1 cellular context compared by ENCODE assay signal in the genomic region with DNA sequence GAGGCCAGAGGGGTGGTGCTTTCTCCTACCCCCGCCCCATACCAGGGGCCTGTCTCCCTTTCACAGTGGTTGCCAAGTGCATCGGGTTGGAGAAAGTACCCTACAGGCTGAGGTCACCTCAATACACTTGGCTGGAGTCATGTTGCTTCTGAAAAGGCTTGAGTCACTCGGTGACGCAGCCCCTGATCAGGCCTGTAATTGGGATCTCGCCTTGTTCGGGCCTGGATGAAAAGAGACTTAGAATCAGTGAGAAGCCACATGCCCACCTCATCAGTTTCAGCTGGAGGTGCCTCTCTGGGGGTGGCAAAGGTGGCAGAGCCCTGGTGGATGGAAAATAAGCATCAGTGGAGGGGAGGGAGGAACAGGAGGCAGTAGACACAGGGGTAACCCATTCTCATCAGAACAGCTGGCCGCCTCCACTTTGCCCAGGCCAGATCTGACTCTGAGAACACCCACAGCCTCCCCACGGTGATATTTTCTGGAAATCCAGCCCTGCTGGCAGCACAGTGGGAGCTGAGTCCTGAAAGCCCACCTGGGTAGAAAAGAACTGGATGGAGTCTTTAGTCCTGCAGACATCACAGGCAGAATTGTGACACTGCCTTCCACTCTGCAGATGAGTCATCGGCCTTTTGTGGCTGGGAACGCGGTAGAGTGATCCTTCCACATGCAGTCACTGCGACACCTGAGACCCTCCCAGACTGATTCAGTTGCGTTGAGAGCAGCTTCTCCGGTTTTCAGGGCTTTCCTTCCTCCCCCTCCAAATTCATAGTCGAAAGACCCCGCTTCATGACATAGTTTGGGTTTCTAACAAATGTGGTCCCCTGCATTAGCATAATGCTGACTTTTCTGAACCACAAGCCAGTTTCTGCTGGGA.
TF ChIP-seq lines count a peak whose summit lies in the region.

No MANE protein-coding gene starts in this region.

TF ChIP-seq in HepG2, 621 proteins besides CTCF, POLR2A, EP300 and RAD21 (continued from another document and continues in another):
- TF ChIP-seq ZNF235 (CRISPR knock-in tag; IDR thresholded peaks at IDR 0.05; ENCODE audit: borderline replicate concordance) (no peak), ZSCAN25 (CRISPR knock-in tag; IDR thresholded peaks at IDR 0.05) (no peak), KDM6A (CRISPR knock-in tag; IDR thresholded peaks at IDR 0.05; ENCODE audit: low read depth) (no peak), EEA1 (CRISPR knock-in tag; IDR thresholded peaks at IDR 0.05; ENCODE audit: borderline replicate concordance) (no peak), RFXANK (CRISPR knock-in tag; IDR thresholded peaks at IDR 0.05) (no peak), ISL2 (CRISPR knock-in tag; IDR thresholded peaks at IDR 0.05) (no peak), ZNF350 (CRISPR knock-in tag; IDR thresholded peaks at IDR 0.05; ENCODE audit: borderline replicate concordance, low read depth) (peak; percentile 57; the same call in 1 of the 2 replicates), TBP (CRISPR knock-in tag; IDR thresholded peaks at IDR 0.05) (no peak), KDM1A (CRISPR knock-in tag; IDR thresholded peaks at IDR 0.05) (no peak), ZNF225 (CRISPR knock-in tag; IDR thresholded peaks at IDR 0.05) (no peak), MYC (CRISPR knock-in tag; IDR thresholded peaks at IDR 0.05; ENCODE audit: borderline replicate concordance) (peak; percentile 34; the same call in 1 of the 2 replicates), ZNF251 (CRISPR knock-in tag; IDR thresholded peaks at IDR 0.05) (no peak), SETDB1 (CRISPR knock-in tag; IDR thresholded peaks at IDR 0.05; ENCODE audit: borderline replicate concordance) (no peak), RFXAP (CRISPR knock-in tag; IDR thresholded peaks at IDR 0.05; ENCODE audit: borderline replicate concordance) (no peak), POLR2G (IDR thresholded peaks at IDR 0.05; ENCODE audit: low read depth, low read length) (peak; percentile 59), MNT (IDR thresholded peaks at IDR 0.05) (no peak), NR2F6 (IDR thresholded peaks at IDR 0.05) (no peak), NR2F6 (CRISPR knock-in tag; IDR thresholded peaks at IDR 0.05) (peak; percentile 29; the same call in 1 of the 2 replicates), DMAP1 (CRISPR knock-in tag; IDR thresholded peaks at IDR 0.05) (no peak), ZNF607 (CRISPR knock-in tag; IDR thresholded peaks at IDR 0.05; ENCODE audit: borderline replicate concordance) (peak; percentile 60; the same call in 1 of the 2 replicates), SSRP1 (CRISPR knock-in tag; IDR thresholded peaks at IDR 0.05) (no peak), GZF1 (CRISPR knock-in tag; IDR thresholded peaks at IDR 0.05) (no peak), ARID5B (CRISPR knock-in tag; IDR thresholded peaks at IDR 0.05) (peak; percentile 27; the same call in 1 of the 2 replicates), SALL1 (CRISPR knock-in tag; IDR thresholded peaks at IDR 0.05) (peak; percentile 34; the same call in 1 of the 2 replicates), ZMAT5 (CRISPR knock-in tag; IDR thresholded peaks at IDR 0.05; ENCODE audit: borderline replicate concordance, low read depth) (no peak), ZNF556 (CRISPR knock-in tag; IDR thresholded peaks at IDR 0.05; ENCODE audit: borderline replicate concordance) (no peak)
- TF ChIP-seq, protein P1, sequence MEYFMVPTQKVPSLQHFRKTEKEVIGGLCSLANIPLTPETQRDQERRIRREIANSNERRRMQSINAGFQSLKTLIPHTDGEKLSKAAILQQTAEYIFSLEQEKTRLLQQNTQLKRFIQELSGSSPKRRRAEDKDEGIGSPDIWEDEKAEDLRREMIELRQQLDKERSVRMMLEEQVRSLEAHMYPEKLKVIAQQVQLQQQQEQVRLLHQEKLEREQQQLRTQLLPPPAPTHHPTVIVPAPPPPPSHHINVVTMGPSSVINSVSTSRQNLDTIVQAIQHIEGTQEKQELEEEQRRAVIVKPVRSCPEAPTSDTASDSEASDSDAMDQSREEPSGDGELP (IDR thresholded peaks at IDR 0.05; ENCODE audit: borderline replicate concordance, low read depth), result no peak
- TF ChIP-seq, protein P2, sequence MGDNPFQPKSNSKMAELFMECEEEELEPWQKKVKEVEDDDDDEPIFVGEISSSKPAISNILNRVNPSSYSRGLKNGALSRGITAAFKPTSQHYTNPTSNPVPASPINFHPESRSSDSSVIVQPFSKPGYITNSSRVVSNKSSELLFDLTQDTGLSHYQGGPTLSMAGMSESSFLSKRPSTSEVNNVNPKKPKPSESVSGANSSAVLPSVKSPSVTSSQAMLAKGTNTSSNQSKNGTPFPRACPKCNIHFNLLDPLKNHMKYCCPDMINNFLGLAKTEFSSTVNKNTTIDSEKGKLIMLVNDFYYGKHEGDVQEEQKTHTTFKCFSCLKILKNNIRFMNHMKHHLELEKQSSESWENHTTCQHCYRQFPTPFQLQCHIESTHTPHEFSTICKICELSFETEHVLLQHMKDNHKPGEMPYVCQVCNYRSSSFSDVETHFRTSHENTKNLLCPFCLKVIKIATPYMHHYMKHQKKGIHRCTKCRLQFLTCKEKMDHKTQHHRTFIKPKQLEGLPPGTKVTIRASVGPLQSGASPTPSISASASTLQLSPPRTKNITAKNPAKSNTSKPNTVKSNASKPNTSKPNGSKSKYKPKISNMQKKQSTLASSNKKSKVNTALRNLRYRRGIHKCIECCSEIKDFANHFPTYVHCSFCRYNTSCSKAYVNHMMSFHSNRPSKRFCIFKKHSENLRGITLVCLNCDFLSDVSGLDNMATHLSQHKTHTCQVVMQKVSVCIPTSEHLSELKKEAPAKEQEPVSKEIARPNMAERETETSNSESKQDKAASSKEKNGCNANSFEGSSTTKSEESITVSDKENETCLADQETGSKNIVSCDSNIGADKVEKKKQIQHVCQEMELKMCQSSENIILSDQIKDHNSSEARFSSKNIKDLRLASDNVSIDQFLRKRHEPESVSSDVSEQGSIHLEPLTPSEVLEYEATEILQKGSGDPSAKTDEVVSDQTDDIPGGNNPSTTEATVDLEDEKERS (CRISPR knock-in tag; IDR thresholded peaks at IDR 0.05), result peak; percentile 53; the same call in 1 of the 2 replicates
- TF ChIP-seq, protein P3, sequence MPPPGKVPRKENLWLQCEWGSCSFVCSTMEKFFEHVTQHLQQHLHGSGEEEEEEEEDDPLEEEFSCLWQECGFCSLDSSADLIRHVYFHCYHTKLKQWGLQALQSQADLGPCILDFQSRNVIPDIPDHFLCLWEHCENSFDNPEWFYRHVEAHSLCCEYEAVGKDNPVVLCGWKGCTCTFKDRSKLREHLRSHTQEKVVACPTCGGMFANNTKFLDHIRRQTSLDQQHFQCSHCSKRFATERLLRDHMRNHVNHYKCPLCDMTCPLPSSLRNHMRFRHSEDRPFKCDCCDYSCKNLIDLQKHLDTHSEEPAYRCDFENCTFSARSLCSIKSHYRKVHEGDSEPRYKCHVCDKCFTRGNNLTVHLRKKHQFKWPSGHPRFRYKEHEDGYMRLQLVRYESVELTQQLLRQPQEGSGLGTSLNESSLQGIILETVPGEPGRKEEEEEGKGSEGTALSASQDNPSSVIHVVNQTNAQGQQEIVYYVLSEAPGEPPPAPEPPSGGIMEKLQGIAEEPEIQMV (CRISPR knock-in tag; IDR thresholded peaks at IDR 0.05; ENCODE audit: low read depth), result no peak
- TF ChIP-seq, protein P4, sequence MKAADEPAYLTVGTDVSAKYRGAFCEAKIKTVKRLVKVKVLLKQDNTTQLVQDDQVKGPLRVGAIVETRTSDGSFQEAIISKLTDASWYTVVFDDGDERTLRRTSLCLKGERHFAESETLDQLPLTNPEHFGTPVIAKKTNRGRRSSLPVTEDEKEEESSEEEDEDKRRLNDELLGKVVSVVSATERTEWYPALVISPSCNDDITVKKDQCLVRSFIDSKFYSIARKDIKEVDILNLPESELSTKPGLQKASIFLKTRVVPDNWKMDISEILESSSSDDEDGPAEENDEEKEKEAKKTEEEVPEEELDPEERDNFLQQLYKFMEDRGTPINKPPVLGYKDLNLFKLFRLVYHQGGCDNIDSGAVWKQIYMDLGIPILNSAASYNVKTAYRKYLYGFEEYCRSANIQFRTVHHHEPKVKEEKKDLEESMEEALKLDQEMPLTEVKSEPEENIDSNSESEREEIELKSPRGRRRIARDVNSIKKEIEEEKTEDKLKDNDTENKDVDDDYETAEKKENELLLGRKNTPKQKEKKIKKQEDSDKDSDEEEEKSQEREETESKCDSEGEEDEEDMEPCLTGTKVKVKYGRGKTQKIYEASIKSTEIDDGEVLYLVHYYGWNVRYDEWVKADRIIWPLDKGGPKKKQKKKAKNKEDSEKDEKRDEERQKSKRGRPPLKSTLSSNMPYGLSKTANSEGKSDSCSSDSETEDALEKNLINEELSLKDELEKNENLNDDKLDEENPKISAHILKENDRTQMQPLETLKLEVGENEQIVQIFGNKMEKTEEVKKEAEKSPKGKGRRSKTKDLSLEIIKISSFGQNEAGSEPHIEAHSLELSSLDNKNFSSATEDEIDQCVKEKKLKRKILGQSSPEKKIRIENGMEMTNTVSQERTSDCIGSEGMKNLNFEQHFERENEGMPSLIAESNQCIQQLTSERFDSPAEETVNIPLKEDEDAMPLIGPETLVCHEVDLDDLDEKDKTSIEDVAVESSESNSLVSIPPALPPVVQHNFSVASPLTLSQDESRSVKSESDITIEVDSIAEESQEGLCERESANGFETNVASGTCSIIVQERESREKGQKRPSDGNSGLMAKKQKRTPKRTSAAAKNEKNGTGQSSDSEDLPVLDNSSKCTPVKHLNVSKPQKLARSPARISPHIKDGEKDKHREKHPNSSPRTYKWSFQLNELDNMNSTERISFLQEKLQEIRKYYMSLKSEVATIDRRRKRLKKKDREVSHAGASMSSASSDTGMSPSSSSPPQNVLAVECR (CRISPR knock-in tag; IDR thresholded peaks at IDR 0.05; ENCODE audit: borderline replicate concordance), result no peak
- TF ChIP-seq, protein P5, sequence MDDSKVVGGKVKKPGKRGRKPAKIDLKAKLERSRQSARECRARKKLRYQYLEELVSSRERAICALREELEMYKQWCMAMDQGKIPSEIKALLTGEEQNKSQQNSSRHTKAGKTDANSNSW (CRISPR knock-in tag; IDR thresholded peaks at IDR 0.05; ENCODE audit: borderline replicate concordance), result no peak
